ENCODE assay signal across 18 cellular contexts in the genomic region with DNA sequence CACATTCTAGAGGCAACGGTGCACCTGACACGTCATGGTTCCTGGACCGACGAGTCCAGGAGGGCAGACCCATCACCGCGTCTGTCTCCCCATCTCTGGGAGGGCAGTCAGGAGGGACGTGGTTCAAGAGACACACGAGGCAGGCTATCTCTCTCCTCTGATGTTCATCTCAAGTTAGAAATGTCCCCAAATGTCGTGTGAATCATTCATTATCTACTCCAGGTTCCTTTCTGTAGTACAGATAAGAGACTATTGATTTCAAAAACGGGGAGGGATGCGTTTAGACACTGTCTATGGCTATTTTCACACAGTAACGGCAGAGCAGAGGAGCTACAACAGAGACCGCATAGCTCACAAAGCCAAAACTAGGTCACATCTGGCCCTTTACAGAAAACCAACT. TPM values are rescaled to one million over a fixed set of nuclear protein-coding genes. Genes with fewer than 3 reads are reported as not detected.
A peak's percentile ranks its signal among the peaks of the same experiment; 100 is the strongest.
DNase-seq lines count a peak whose midpoint lies in the region; ATAC-seq, FAIRE-seq and TF ChIP-seq lines count a peak whose summit lies in the region.
"Had no signal": no experiment of that assay in that cellular context is flagged by ENCODE, and none has a peak within 500 bp of the region (broad histone marks: within the 10 kb centered on the region; RNA-seq: fewer than 3 reads in every experiment).

No MANE protein-coding gene starts in this region.

- no peak overlapping the region for H3K4me3 ChIP-seq in heart right ventricle
- H3K4me3 ChIP-seq in upper lobe of right lung: no peak overlapping the region
- H3K4me3 ChIP-seq: A549, GM12878, HAP-1 had no signal

- no peak for TF ChIP-seq POLR2A in GM12892 (IDR thresholded peaks at IDR 0.05; ENCODE audit: low read depth, low read length)

- intact Hi-C loops in cardiac septum (cut with DNase I): no loop called here
- intact Hi-C loops in heart right ventricle (cut with DNase I): no loop called here
- intact Hi-C loops in upper lobe of right lung (cut with DNase I): no loop called here

- H3K4me1 Mint-ChIP-seq in chondrocyte (ENCODE audit: low read depth) (no peaks in the 10 kb centered on the region), glutamatergic neuron (ENCODE audit: low read depth, unreplicated experiment) (peaks cover 13% of the 10 kb centered on the region)

- H3K4me3 Mint-ChIP-seq in chondrocyte (ENCODE audit: unreplicated experiment) (no peak overlapping the region), glutamatergic neuron (ENCODE audit: unreplicated experiment) (no peak overlapping the region)
- H3K4me3 Mint-ChIP-seq: CD4-positive, alpha-beta memory T cell had no signal

- no peak overlapping the region for H3K27ac ChIP-seq in heart right ventricle
- H3K27ac ChIP-seq in upper lobe of right lung: no peak overlapping the region
- H3K27ac ChIP-seq: A549, C4-2B had no signal

- WGBS in heart right ventricle, 2 donors: 87% methylated on average over 13 of the region's 13 CpGs

- no peak for TF ChIP-seq CTCF in heart right ventricle (IDR thresholded peaks at IDR 0.05)
- no peak for TF ChIP-seq CTCF in chondrocyte (IDR thresholded peaks at IDR 0.05)
- TF ChIP-seq CTCF in glutamatergic neuron (IDR thresholded peaks at IDR 0.05; ENCODE audit: partially characterized antibody, unreplicated experiment): no peak
- no peak for TF ChIP-seq CTCF in upper lobe of right lung (IDR thresholded peaks at IDR 0.05)

- DNase-seq in cardiac septum (ENCODE audit: low spot score) (peak; percentile 9), heart right ventricle (no peak), chondrocyte (ENCODE audit: low spot score) (peak; percentile 27), glutamatergic neuron (no peak), upper lobe of right lung (peak; percentile 30), GM12892 (ENCODE audit: insufficient read length) (no peak)
- DNase-seq: BE2C; CD4-positive, alpha-beta memory T cell; DMS79; GOT3 had no signal

- H3K9me3 ChIP-seq in heart right ventricle (peaks cover 0 to 10% (median 0%) of the 10 kb centered on the region in 11 donors), upper lobe of right lung (no peaks in the 10 kb centered on the region)
- H3K9me3 ChIP-seq: A549, BE2C, HAP-1 had no signal

- peaks cover 19% of the 10 kb centered on the region for H3K36me3 Mint-ChIP-seq in chondrocyte (ENCODE audit: low read depth)
- peaks cover 36% of the 10 kb centered on the region for H3K36me3 Mint-ChIP-seq in glutamatergic neuron (ENCODE audit: unreplicated experiment)

- no peaks in the 10 kb centered on the region for H3K9me3 Mint-ChIP-seq in chondrocyte (ENCODE audit: low read depth)
- peaks cover 1% of the 10 kb centered on the region for H3K9me3 Mint-ChIP-seq in glutamatergic neuron (ENCODE audit: unreplicated experiment)

- H3K4me1 ChIP-seq in heart right ventricle (no peaks in the 10 kb centered on the region), upper lobe of right lung (no peaks in the 10 kb centered on the region)
- H3K4me1 ChIP-seq: BE2C, HAP-1 had no signal

- H3K27me3 ChIP-seq in heart right ventricle: no peaks in the 10 kb centered on the region
- no peaks in the 10 kb centered on the region for H3K27me3 ChIP-seq in upper lobe of right lung
- H3K27me3 ChIP-seq: BE2C had no signal

- ATAC-seq in heart right ventricle (no peak), upper lobe of right lung (no peak), HG03135 (IDR thresholded peaks at IDR 0.05; ENCODE audit: unreplicated experiment) (no peak), GM18868 (IDR thresholded peaks at IDR 0.05; ENCODE audit: unreplicated experiment) (no peak)
- ATAC-seq: A549, GM12878 had no signal

- H3K27me3 Mint-ChIP-seq in chondrocyte (ENCODE audit: low read depth) (no peaks in the 10 kb centered on the region), glutamatergic neuron (ENCODE audit: unreplicated experiment) (peaks cover 2% of the 10 kb centered on the region)
- H3K27me3 Mint-ChIP-seq: CD4-positive, alpha-beta memory T cell had no signal

- H3K36me3 ChIP-seq in heart right ventricle: peaks cover 0 to 75% (median 40%) of the 10 kb centered on the region in 9 donors
- peaks cover 47% of the 10 kb centered on the region for H3K36me3 ChIP-seq in upper lobe of right lung

- FAIRE-seq in GM12892 (lab: Jason Lieb, UNC): no peak
- FAIRE-seq: A549, GM12878, GM19239, HTR-8/SVneo had no signal

- H3K27ac Mint-ChIP-seq in chondrocyte (ENCODE audit: unreplicated experiment): no peak overlapping the region
- peak overlapping the region; percentile 18 for H3K27ac Mint-ChIP-seq in glutamatergic neuron (ENCODE audit: unreplicated experiment)

RNA-seq across cellular contexts. Expression of a gene that starts 7.0 kb away (rescaled TPM):
- total RNA-seq in cardiac septum (8.5 TPM), heart right ventricle (1 to 10 TPM; 3.3 to 7.6 (median 5.7) TPM), chondrocyte (21.0 to 27.9 TPM (median 26.8 TPM) in 3 replicates), glutamatergic neuron (ENCODE audit: unreplicated experiment) (44.8 TPM), upper lobe of right lung (10.8 TPM)
- polyA plus RNA-seq in heart right ventricle: 1 to 10 TPM; 3.2 to 3.4 TPM
- 7.1 TPM for polyA plus RNA-seq in GM12892 (2012; ENCODE audit: missing spikeins)

Comparison
In these comparisons a context has a peak if more than half of its experiments do, and no peak if none do; other contexts are left out.
1. DNase-seq: peak in cardiac septum (single experiment), chondrocyte (single experiment) and upper lobe of right lung (single experiment); none in heart right ventricle (0 of 2), glutamatergic neuron (single experiment) and GM12892 (single experiment).